9 cellular contexts compared by ENCODE assay signal in genomic region chr22:31081963-31082605, GRCh38. TPM values are rescaled to one million over a fixed set of nuclear protein-coding genes. Genes with fewer than 3 reads are reported as not detected.
DNase-seq lines count a peak whose midpoint lies in the region; ATAC-seq and TF ChIP-seq lines count a peak whose summit lies in the region.
"Had no signal": no experiment of that assay in that cellular context is flagged by ENCODE, and none has a peak within 500 bp of the region (broad histone marks: within the 10 kb centered on the region; RNA-seq: fewer than 3 reads in every experiment).

No MANE protein-coding gene starts in this region.

- H3K36me3 ChIP-seq in cardiac muscle cell (no peaks in the 10 kb centered on the region), tibial artery (peaks cover 32 to 37% (median 33%) of the 10 kb centered on the region in 3 donors)

- TF ChIP-seq CTCF in cardiac muscle cell (IDR thresholded peaks at IDR 0.05; ENCODE audit: low read depth, low read length) = no peak
- TF ChIP-seq CTCF in tibial artery (IDR thresholded peaks at IDR 0.05) = no peak

- H3K36me3 Mint-ChIP-seq in activated naive CD8-positive, alpha-beta T cell = no peaks in the 10 kb centered on the region

- H3K27ac ChIP-seq in cardiac muscle cell (no peak overlapping the region), layer of hippocampus (ENCODE audit: low read depth, low read length) (peak overlapping the region; percentile 44), tibial artery (peak overlapping the region; percentile 99 to 100)

- ATAC-seq in HG02840 (IDR thresholded peaks at IDR 0.05; ENCODE audit: low FRiP score, unreplicated experiment) = no peak

- peak overlapping the region; percentile 94 for H3K4me3 Mint-ChIP-seq in activated naive CD8-positive, alpha-beta T cell

- H3K4me1 Mint-ChIP-seq in activated naive CD8-positive, alpha-beta T cell (ENCODE audit: low read depth) = peaks cover 34% of the 10 kb centered on the region

- H3K4me3 ChIP-seq in cardiac muscle cell = peak overlapping the region; percentile 96
- H3K4me3 ChIP-seq in tibial artery = peak overlapping the region; percentile 90 to 92

- H3K27me3 ChIP-seq in cardiac muscle cell (no peaks in the 10 kb centered on the region), layer of hippocampus (ENCODE audit: control insufficient read depth, insufficient read depth, low read length) (no peaks in the 10 kb centered on the region), tibial artery (no peaks in the 10 kb centered on the region)

- no peaks in the 10 kb centered on the region for H3K9me3 ChIP-seq in cardiac muscle cell (ENCODE audit: low read depth)
- H3K9me3 ChIP-seq in tibial artery = no peaks in the 10 kb centered on the region

- DNase-seq in cardiac muscle cell (ENCODE audit: low read depth in 1 of 2, low spot score in 1 of 2) (peak in 1 of 2 donors; percentile 35), cardiac septum (ENCODE audit: low spot score) (no peak), tibial artery (no peak), hippocampal formation (lab: John Stamatoyannopoulos, UW) (no peak), Kasumi-1 (lab: John Stamatoyannopoulos, UW) (no peak)

- intact Hi-C loops in cardiac septum (cut with DNase I) (loop anchor here (2.0 to 10.0 kb wide), 2 partner anchors 113 to 317 kb away; partner anchors contain the start of genes MORC2 and TUG1), tibial artery (cut with DNase I; ENCODE audit: low total_unique reads) (loop anchor here (2.0 to 5.0 kb wide), 2 partner anchors 45 to 113 kb away; partner anchors contain the start of genes MORC2 and TUG1)

- H3K27ac Mint-ChIP-seq in activated naive CD8-positive, alpha-beta T cell = peak overlapping the region; percentile 34

- H3K27me3 Mint-ChIP-seq in activated naive CD8-positive, alpha-beta T cell = no peaks in the 10 kb centered on the region

- H3K9me3 Mint-ChIP-seq in activated naive CD8-positive, alpha-beta T cell (ENCODE audit: low read depth) = no peaks in the 10 kb centered on the region

- H3K4me1 ChIP-seq in cardiac muscle cell (ENCODE audit: low read depth) = no peaks in the 10 kb centered on the region
- H3K4me1 ChIP-seq in tibial artery = peaks cover 0 to 55% (median 45%) of the 10 kb centered on the region in 4 donors

RNA-seq across cellular contexts. Expression of gene SMTN, which starts 1.0 kb away (rescaled TPM):
- 29.0 and 72.0 TPM in 2 replicates for total RNA-seq in cardiac muscle cell
- 33.9 and 54.0 TPM in 2 replicates for polyA plus RNA-seq in cardiac muscle cell
- total RNA-seq in cardiac septum = 128 TPM

RNA-seq across cellular contexts. Expression of gene SELENOM, which starts 25.3 kb away (rescaled TPM):
- 88.8 and 111 TPM in 2 replicates for total RNA-seq in cardiac muscle cell
- 84.0 and 97.4 TPM in 2 replicates for polyA plus RNA-seq in cardiac muscle cell
- total RNA-seq in cardiac septum = 77.7 TPM

RNA-seq across cellular contexts. Expression of gene INPP5J, which starts 40.7 kb away (rescaled TPM):
- total RNA-seq in cardiac muscle cell (19.8 and 25.9 TPM in 2 replicates), cardiac septum (13.8 TPM)
- polyA plus RNA-seq in cardiac muscle cell = 21.9 and 26.0 TPM in 2 replicates

RNA-seq across cellular contexts. Expression of gene PLA2G3, which starts 58.2 kb away (rescaled TPM):
- total RNA-seq in cardiac muscle cell (1.1 and 10.0 TPM in 2 replicates), cardiac septum (not detected)
- polyA plus RNA-seq in cardiac muscle cell = 7.3 TPM in 1 of 2 replicates, not detected in the other
- total RNA-seq: glomerular endothelial cell had no signal
